Comparison of ENCODE assay signal across 20 cellular contexts in genomic region chr19:49120868-49121267, GRCh38. TPM values are rescaled to one million over a fixed set of nuclear protein-coding genes. Genes with fewer than 3 reads are reported as not detected.
DNase-seq lines count a peak whose midpoint lies in the region; ATAC-seq and TF ChIP-seq lines count a peak whose summit lies in the region.
"Had no signal": no experiment of that assay in that cellular context is flagged by ENCODE, and none has a peak within 500 bp of the region (broad histone marks: within the 10 kb centered on the region; RNA-seq: fewer than 3 reads in every experiment).

No MANE protein-coding gene starts in this region.

- H3K36me3 ChIP-seq in BLaER1: no peaks in the 10 kb centered on the region; the same call in 1 of the 2 replicates
- no peaks in the 10 kb centered on the region for H3K36me3 ChIP-seq in Caco-2 (ENCODE audit: control insufficient read depth, insufficient read depth, low read length)
- H3K36me3 ChIP-seq: Peyer's patch, vagina had no signal

- BruUV-seq in Caco-2 (replicated peaks; lab: Mats Ljungman, UMichigan): no TSS peak

- no peak for ATAC-seq in activated CD8-positive, alpha-beta T cell treated with anti-CD3 and anti-CD28 coated beads, Interleukin-2, amount 10 ng/mL, durations not matched to agents 7 days and 5 days
- ATAC-seq: left colon, sciatic nerve had no signal

- H3K4me3 ChIP-seq in BLaER1: peak overlapping the region; percentile 75; the same call in 1 of the 2 replicates
- no peak overlapping the region for H3K4me3 ChIP-seq in Caco-2 (ENCODE audit: low read depth, low read length)
- H3K4me3 ChIP-seq: hepatocyte had no signal

- H3K9me3 Mint-ChIP-seq in Caco-2 (ENCODE audit: unreplicated experiment) (no peaks in the 10 kb centered on the region), mesothelial cell of epicardium (no peaks in the 10 kb centered on the region)
- H3K9me3 Mint-ChIP-seq in activated CD8-positive, alpha-beta T cell treated with anti-CD3 and anti-CD28 coated beads, Interleukin-2, amount 10 ng/mL, durations not matched to agents 7 days and 5 days (ENCODE audit: insufficient read depth): no peaks in the 10 kb centered on the region

- DNase-seq in Caco-2: no peak
- no peak for DNase-seq in activated CD8-positive, alpha-beta T cell treated with anti-CD3 and anti-CD28 coated beads, Interleukin-2, amount 10 ng/mL, durations not matched to agents 7 days and 5 days
- DNase-seq in mesothelial cell of epicardium (ENCODE audit: low spot score in 2 of 2, unreplicated experiment in 2 of 2): no peak
- DNase-seq in NCI-H1092 treated with DMSO at 0.1 percent for 48 hours (lab: John Stamatoyannopoulos, UW): no peak
- no peak for DNase-seq in pons (ENCODE audit: low spot score)
- DNase-seq in dedifferentiated amniotic fluid mesenchymal stem cell (ENCODE audit: extremely low spot score): no peak
- no peak for DNase-seq in NCI-H146 treated with DMSO at 0.1 percent for 48 hours (lab: John Stamatoyannopoulos, UW; ENCODE audit: unreplicated experiment)
- DNase-seq: left colon; NCI-H1105 treated with DMSO at 0.1 percent for 48 hours; NCI-H510A; Peyer's patch; stimulated activated CD4-positive, alpha-beta T cell treated with anti-CD3 and anti-CD28 coated beads, Interleukin-4, amount 100 ng/mL, for 24 hours; SW 1271 had no signal

- H4K20me1 ChIP-seq in BLaER1: peaks cover 24% of the 10 kb centered on the region

- H3K4me3 Mint-ChIP-seq in Caco-2 (ENCODE audit: unreplicated experiment): peak overlapping the region; percentile 94
- H3K4me3 Mint-ChIP-seq in activated CD8-positive, alpha-beta T cell treated with anti-CD3 and anti-CD28 coated beads, Interleukin-2, amount 10 ng/mL, durations not matched to agents 7 days and 5 days: peak overlapping the region; percentile 57
- H3K4me3 Mint-ChIP-seq in mesothelial cell of epicardium: peak overlapping the region; percentile 37

- peaks cover 39% of the 10 kb centered on the region for H3K4me1 Mint-ChIP-seq in Caco-2 (ENCODE audit: low read depth, unreplicated experiment)
- peaks cover 26% of the 10 kb centered on the region for H3K4me1 Mint-ChIP-seq in activated CD8-positive, alpha-beta T cell treated with anti-CD3 and anti-CD28 coated beads, Interleukin-2, amount 10 ng/mL, durations not matched to agents 7 days and 5 days (ENCODE audit: low read depth)
- peaks cover 23% of the 10 kb centered on the region for H3K4me1 Mint-ChIP-seq in mesothelial cell of epicardium

- peaks cover 24% of the 10 kb centered on the region for H3K36me3 Mint-ChIP-seq in Caco-2 (ENCODE audit: insufficient read depth, unreplicated experiment)
- peaks cover 6% of the 10 kb centered on the region for H3K36me3 Mint-ChIP-seq in activated CD8-positive, alpha-beta T cell treated with anti-CD3 and anti-CD28 coated beads, Interleukin-2, amount 10 ng/mL, durations not matched to agents 7 days and 5 days (ENCODE audit: low read depth)
- no peaks in the 10 kb centered on the region for H3K36me3 Mint-ChIP-seq in mesothelial cell of epicardium

- TF ChIP-seq CTCF in Caco-2 (IDR thresholded peaks at IDR 0.05; ENCODE audit: insufficient read depth in 1 of 2, low read depth in 1 of 2, low read length in 1 of 2, severe bottlenecking in 1 of 2, unreplicated experiment in 1 of 2): no peak
- TF ChIP-seq CTCF in mesothelial cell of epicardium (IDR thresholded peaks at IDR 0.05; ENCODE audit: unreplicated experiment): no peak

- peaks cover 35% of the 10 kb centered on the region for H3K27me3 ChIP-seq in BLaER1
- H3K27me3 ChIP-seq in Caco-2 (replicated peaks; ENCODE audit: control insufficient read depth, insufficient read depth, low read length): no peaks in the 10 kb centered on the region
- H3K27me3 ChIP-seq: Peyer's patch, vagina had no signal

- H3K4me1 ChIP-seq in BLaER1: peaks cover 40% of the 10 kb centered on the region
- peaks cover 27% of the 10 kb centered on the region for H3K4me1 ChIP-seq in Caco-2

- H3K27ac Mint-ChIP-seq in Caco-2 (ENCODE audit: unreplicated experiment) (no peak overlapping the region), mesothelial cell of epicardium (no peak overlapping the region)
- peak overlapping the region; percentile 2 for H3K27ac Mint-ChIP-seq in activated CD8-positive, alpha-beta T cell treated with anti-CD3 and anti-CD28 coated beads, Interleukin-2, amount 10 ng/mL, durations not matched to agents 7 days and 5 days

- CTCF ChIA-PET in Caco-2 (lab: Charles Lee): no interaction called here
- CTCF ChIA-PET in activated CD8-positive, alpha-beta T cell treated with anti-CD3 and anti-CD28 coated beads, Interleukin-2, amount 10 ng/mL, durations not matched to agents 7 days and 5 days (lab: Charles Lee): interaction anchor here (0.7 to 1.4 kb wide), 3 partner anchors 15 to 78 kb away, joined by 3 read pairs; no protein-coding TSS in a partner anchor

- H3K9ac ChIP-seq in BLaER1: no peak overlapping the region

- intact Hi-C loops in Caco-2 (cut with micrococcal nuclease; ENCODE audit: unreplicated experiment): no loop called here

- H3K9me3 ChIP-seq in BLaER1 (no peaks in the 10 kb centered on the region), Caco-2 (no peaks in the 10 kb centered on the region)
- H3K9me3 ChIP-seq: Peyer's patch, vagina had no signal

- POLR2A ChIA-PET in Caco-2 (lab: Charles Lee): no interaction called here
- POLR2A ChIA-PET in activated CD8-positive, alpha-beta T cell treated with anti-CD3 and anti-CD28 coated beads, Interleukin-2, amount 10 ng/mL, durations not matched to agents 7 days and 5 days (lab: Charles Lee): no interaction called here

- H3K27ac ChIP-seq in BLaER1: no peak overlapping the region
- H3K27ac ChIP-seq: hepatocyte had no signal

- H3K27me3 Mint-ChIP-seq in Caco-2 (ENCODE audit: insufficient read depth, unreplicated experiment) (peaks cover 4% of the 10 kb centered on the region), mesothelial cell of epicardium (ENCODE audit: low read depth) (peaks cover 32% of the 10 kb centered on the region)
- peaks cover 18% of the 10 kb centered on the region for H3K27me3 Mint-ChIP-seq in activated CD8-positive, alpha-beta T cell treated with anti-CD3 and anti-CD28 coated beads, Interleukin-2, amount 10 ng/mL, durations not matched to agents 7 days and 5 days (ENCODE audit: low read depth)

- H3K4me2 ChIP-seq in BLaER1: peak overlapping the region; percentile 99

RNA-seq across cellular contexts. Expression of gene PPFIA3, which starts 1.5 kb away (rescaled TPM):
- total RNA-seq in Caco-2 (2022) (11.8 and 12.7 TPM in 2 replicates), mesothelial cell of epicardium (9.9 to 11.9 TPM (median 11.6 TPM) in 3 replicates)
- total RNA-seq in activated CD8-positive, alpha-beta T cell treated with anti-CD3 and anti-CD28 coated beads, Interleukin-2, amount 10 ng/mL, durations not matched to agents 7 days and 5 days: 1 to 10 TPM; 1.8 to 2.2 TPM

RNA-seq across cellular contexts. Expression of gene C19orf73, which starts 1.9 kb away (rescaled TPM):
- total RNA-seq in Caco-2 (2022) (1.7 and 2.1 TPM in 2 replicates), mesothelial cell of epicardium (0.94 to 1.6 TPM (median 0.97 TPM) in 3 replicates)
- total RNA-seq in activated CD8-positive, alpha-beta T cell treated with anti-CD3 and anti-CD28 coated beads, Interleukin-2, amount 10 ng/mL, durations not matched to agents 7 days and 5 days: 1 to 10 TPM in 1 of 2 experiments, under 1 TPM in 1; 0.92 to 1.0 TPM
- total RNA-seq: G401, myocyte, vagina had no signal

RNA-seq across cellular contexts. Expression of gene LIN7B, which starts 6.7 kb away (rescaled TPM):
- 11.8 and 12.7 TPM in 2 replicates for total RNA-seq in Caco-2 (2022)
- 1 to 10 TPM; 3.7 to 6.3 TPM for total RNA-seq in activated CD8-positive, alpha-beta T cell treated with anti-CD3 and anti-CD28 coated beads, Interleukin-2, amount 10 ng/mL, durations not matched to agents 7 days and 5 days
- 9.6 to 12.8 TPM (median 9.8 TPM) in 3 replicates for total RNA-seq in mesothelial cell of epicardium

RNA-seq across cellular contexts. Expression of gene HRC, which starts 34.3 kb away (rescaled TPM):
- total RNA-seq in Caco-2 (2022) (not detected in 2 replicates), mesothelial cell of epicardium (13.6 to 17.6 TPM (median 14.7 TPM) in 3 replicates)
- not detected for total RNA-seq in activated CD8-positive, alpha-beta T cell treated with anti-CD3 and anti-CD28 coated beads, Interleukin-2, amount 10 ng/mL, durations not matched to agents 7 days and 5 days
- total RNA-seq: chondrocyte had no signal

RNA-seq across cellular contexts. Expression of gene SNRNP70, which starts 35.6 kb away (rescaled TPM):
- total RNA-seq in Caco-2 (2022): 251 and 259 TPM in 2 replicates
- total RNA-seq in activated CD8-positive, alpha-beta T cell treated with anti-CD3 and anti-CD28 coated beads, Interleukin-2, amount 10 ng/mL, durations not matched to agents 7 days and 5 days: 100 to 1,000 TPM; 177 to 193 TPM
- total RNA-seq in mesothelial cell of epicardium: 393 to 413 TPM (median 403 TPM) in 3 replicates

Comparison
In these comparisons a context has a peak if more than half of its experiments do, and no peak if none do; other contexts are left out.
1. H3K4me3 Mint-ChIP-seq: peak in every context shown above with its lines; median percentile 94 in Caco-2; 57 in activated CD8-positive, alpha-beta T cell treated with anti-CD3 and anti-CD28 coated beads, Interleukin-2, amount 10 ng/mL, durations not matched to agents 7 days and 5 days; 37 in mesothelial cell of epicardium.